ENCODE assay signal across 1 cellular context in genomic region chr11:59756845-59757244, GRCh38.
TF ChIP-seq lines count a peak whose summit lies in the region.

No MANE protein-coding gene starts in this region.

TF ChIP-seq in K562, 482 proteins besides CTCF, POLR2A, EP300 and RAD21 (continued from another document and continues in another):
- TF ChIP-seq TSHZ1 (CRISPR knock-in tag; IDR thresholded peaks at IDR 0.05), result no peak
- TF ChIP-seq JUND (IDR thresholded peaks at IDR 0.05; ENCODE audit: borderline replicate concordance, low read depth, low read length), result peak; percentile 64
- TF ChIP-seq JUND (tag; IDR thresholded peaks at IDR 0.05; ENCODE audit: borderline replicate concordance, low read depth, low read length), result peak; percentile 49; the same call in 1 of the 3 replicates
- no peak for TF ChIP-seq ELK3 (CRISPR knock-in tag; IDR thresholded peaks at IDR 0.05)
- TF ChIP-seq, protein P1, sequence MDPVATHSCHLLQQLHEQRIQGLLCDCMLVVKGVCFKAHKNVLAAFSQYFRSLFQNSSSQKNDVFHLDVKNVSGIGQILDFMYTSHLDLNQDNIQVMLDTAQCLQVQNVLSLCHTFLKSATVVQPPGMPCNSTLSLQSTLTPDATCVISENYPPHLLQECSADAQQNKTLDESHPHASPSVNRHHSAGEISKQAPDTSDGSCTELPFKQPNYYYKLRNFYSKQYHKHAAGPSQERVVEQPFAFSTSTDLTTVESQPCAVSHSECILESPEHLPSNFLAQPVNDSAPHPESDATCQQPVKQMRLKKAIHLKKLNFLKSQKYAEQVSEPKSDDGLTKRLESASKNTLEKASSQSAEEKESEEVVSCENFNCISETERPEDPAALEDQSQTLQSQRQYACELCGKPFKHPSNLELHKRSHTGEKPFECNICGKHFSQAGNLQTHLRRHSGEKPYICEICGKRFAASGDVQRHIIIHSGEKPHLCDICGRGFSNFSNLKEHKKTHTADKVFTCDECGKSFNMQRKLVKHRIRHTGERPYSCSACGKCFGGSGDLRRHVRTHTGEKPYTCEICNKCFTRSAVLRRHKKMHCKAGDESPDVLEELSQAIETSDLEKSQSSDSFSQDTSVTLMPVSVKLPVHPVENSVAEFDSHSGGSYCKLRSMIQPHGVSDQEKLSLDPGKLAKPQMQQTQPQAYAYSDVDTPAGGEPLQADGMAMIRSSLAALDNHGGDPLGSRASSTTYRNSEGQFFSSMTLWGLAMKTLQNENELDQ (CRISPR knock-in tag; IDR thresholded peaks at IDR 0.05; ENCODE audit: borderline replicate concordance), result no peak
- no peak for TF ChIP-seq NBN (IDR thresholded peaks at IDR 0.05; ENCODE audit: low read depth)
- no peak for TF ChIP-seq PHF20 (IDR thresholded peaks at IDR 0.05; ENCODE audit: partially characterized antibody)
- TF ChIP-seq, protein P2, sequence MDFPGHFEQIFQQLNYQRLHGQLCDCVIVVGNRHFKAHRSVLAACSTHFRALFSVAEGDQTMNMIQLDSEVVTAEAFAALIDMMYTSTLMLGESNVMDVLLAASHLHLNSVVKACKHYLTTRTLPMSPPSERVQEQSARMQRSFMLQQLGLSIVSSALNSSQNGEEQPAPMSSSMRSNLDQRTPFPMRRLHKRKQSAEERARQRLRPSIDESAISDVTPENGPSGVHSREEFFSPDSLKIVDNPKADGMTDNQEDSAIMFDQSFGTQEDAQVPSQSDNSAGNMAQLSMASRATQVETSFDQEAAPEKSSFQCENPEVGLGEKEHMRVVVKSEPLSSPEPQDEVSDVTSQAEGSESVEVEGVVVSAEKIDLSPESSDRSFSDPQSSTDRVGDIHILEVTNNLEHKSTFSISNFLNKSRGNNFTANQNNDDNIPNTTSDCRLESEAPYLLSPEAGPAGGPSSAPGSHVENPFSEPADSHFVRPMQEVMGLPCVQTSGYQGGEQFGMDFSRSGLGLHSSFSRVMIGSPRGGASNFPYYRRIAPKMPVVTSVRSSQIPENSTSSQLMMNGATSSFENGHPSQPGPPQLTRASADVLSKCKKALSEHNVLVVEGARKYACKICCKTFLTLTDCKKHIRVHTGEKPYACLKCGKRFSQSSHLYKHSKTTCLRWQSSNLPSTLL (IDR thresholded peaks at IDR 0.05), result no peak
- no peak for TF ChIP-seq TAL1 (IDR thresholded peaks at IDR 0.05)
- TF ChIP-seq ASH1L (IDR thresholded peaks at IDR 0.05; ENCODE audit: borderline replicate concordance, low read depth, partially characterized antibody), result no peak
- TF ChIP-seq GTF2E2 (tag; IDR thresholded peaks at IDR 0.05), result no peak
- TF ChIP-seq MAFG (tag; conservative IDR thresholded peaks at IDR 0.05), result peak; percentile 86
- TF ChIP-seq KAT8 (IDR thresholded peaks at IDR 0.05; ENCODE audit: low read depth), result no peak
- no peak for TF ChIP-seq MTA1 (IDR thresholded peaks at IDR 0.05; ENCODE audit: borderline replicate concordance)
- TF ChIP-seq RCOR1 (IDR thresholded peaks at IDR 0.05; ENCODE audit: borderline replicate concordance in 1 of 2, low read depth in 2 of 2, low read length in 2 of 2), result peak in 1 of 2 experiments; percentile 86; a peak in 3 of 4 replicates
- no peak for TF ChIP-seq ZNF224 (CRISPR knock-in tag; IDR thresholded peaks at IDR 0.05)
- no peak for TF ChIP-seq TRIM25 (IDR thresholded peaks at IDR 0.05; ENCODE audit: borderline replicate concordance)
- peak; percentile 79 for TF ChIP-seq MAFK (IDR thresholded peaks at IDR 0.05; ENCODE audit: low read length)
- peak; percentile 87 for TF ChIP-seq PKNOX1 (IDR thresholded peaks at IDR 0.05)
- TF ChIP-seq, protein P3, sequence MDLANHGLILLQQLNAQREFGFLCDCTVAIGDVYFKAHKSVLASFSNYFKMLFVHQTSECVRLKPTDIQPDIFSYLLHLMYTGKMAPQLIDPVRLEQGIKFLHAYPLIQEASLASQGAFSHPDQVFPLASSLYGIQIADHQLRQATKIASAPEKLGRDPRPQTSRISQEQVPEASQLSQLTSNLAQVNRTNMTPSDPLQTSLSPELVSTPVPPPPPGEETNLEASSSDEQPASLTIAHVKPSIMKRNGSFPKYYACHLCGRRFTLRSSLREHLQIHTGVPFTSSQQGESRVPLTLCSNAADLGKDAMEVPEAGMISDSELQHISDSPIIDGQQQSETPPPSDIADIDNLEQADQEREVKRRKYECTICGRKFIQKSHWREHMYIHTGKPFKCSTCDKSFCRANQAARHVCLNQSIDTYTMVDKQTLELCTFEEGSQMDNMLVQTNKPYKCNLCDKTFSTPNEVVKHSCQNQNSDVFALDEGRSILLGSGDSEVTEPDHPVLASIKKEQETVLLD (IDR thresholded peaks at IDR 0.05), result no peak
- TF ChIP-seq BCLAF1 (IDR thresholded peaks at IDR 0.05; ENCODE audit: borderline replicate concordance in 1 of 2, control insufficient read depth in 1 of 2, low read depth in 2 of 2, low read length in 1 of 2), result no peak
- TF ChIP-seq ZNF239 (CRISPR knock-in tag; IDR thresholded peaks at IDR 0.05), result no peak
- TF ChIP-seq SMAD2 (IDR thresholded peaks at IDR 0.05; ENCODE audit: low read depth, low read length), result no peak
- peak; percentile 33 for TF ChIP-seq DPF2 (IDR thresholded peaks at IDR 0.05)
- TF ChIP-seq TSC22D4 (tag; IDR thresholded peaks at IDR 0.05), result no peak
- TF ChIP-seq EP400 (IDR thresholded peaks at IDR 0.05), result no peak
- no peak for TF ChIP-seq RFX7 (CRISPR knock-in tag; IDR thresholded peaks at IDR 0.05)
- no peak for TF ChIP-seq ZC3H4 (CRISPR knock-in tag; IDR thresholded peaks at IDR 0.05; ENCODE audit: borderline replicate concordance)
